In the genomic region with DNA sequence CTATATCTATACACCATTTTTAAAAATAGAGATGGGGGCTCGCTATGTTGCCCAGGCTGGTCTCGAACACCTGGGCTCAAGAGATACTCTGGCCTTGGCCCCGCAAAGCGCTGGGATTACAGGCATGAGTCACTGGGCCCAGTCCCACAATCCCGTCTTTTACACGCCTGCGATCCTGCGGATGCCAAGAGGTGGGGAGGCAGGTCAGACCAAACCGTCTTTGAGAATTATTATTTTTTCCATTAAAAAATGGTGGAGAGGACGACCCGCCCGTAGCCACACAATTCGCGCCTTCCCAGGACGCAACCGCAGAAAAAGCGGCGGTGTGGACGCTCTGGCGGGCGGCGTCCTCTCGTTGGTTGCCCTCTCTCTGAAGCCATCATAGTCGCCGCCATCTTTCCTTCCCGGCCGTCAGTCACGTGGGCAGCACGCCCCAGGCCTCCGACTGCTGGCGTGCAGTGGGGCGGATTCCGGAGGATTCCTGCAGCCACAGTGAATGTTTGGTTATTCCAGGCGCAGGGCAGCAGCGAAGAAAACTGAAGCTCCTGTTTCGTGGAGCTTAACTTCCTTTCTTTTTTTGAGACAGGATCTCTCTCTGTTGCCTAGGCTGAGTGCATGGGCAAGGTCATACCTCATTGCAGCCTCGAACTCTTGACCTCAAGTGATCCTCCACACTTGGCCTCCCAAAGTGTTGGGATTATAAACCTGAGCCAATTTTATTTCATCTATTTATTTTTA, we compare ENCODE assay signal across 8 cellular contexts. TPM values are rescaled to one million over a fixed set of nuclear protein-coding genes. Genes with fewer than 3 reads are reported as not detected.
DNase-seq lines count a peak whose midpoint lies in the region; ATAC-seq and TF ChIP-seq lines count a peak whose summit lies in the region.

No MANE protein-coding gene starts in this region.

- H3K4me3 ChIP-seq in Peyer's patch: peak overlapping the region; percentile 36 to 57 (median 47)

- peak; percentile 84 to 95 (median 93) for DNase-seq in Peyer's patch
- peak; percentile 62 for DNase-seq in activated T-helper 9 cell treated with anti-CD3 and anti-CD28 coated beads, Interleukin-2, amount 50 U/mL, for 16 hours (ENCODE audit: low read depth)
- peak; percentile 88 for DNase-seq in fibroblast of peridontal ligament (ENCODE audit: extremely low read depth)
- DNase-seq in natural killer cell: peak; percentile 65
- DNase-seq in stimulated activated effector memory CD8-positive, alpha-beta T cell treated with anti-CD3 and anti-CD28 coated beads, Interleukin-12 subunit alpha, Interleukin-12 subunit beta, amount 100 ng/mL, for 72 hours (ENCODE audit: low spot score in 2 of 2): peak; percentile 36 to 74
- DNase-seq in HK-2 (ENCODE audit: unreplicated experiment): no peak

- TF ChIP-seq CTCF in Peyer's patch (IDR thresholded peaks at IDR 0.05) (peak in 1 of 6 experiments; percentile 9), natural killer cell (IDR thresholded peaks at IDR 0.05) (no peak)

- peaks cover 0 to 13% (median 6%) of the 10 kb centered on the region in 4 donors for H3K4me1 ChIP-seq in Peyer's patch

- no peaks in the 10 kb centered on the region for H3K36me3 Mint-ChIP-seq in natural killer cell
- no peaks in the 10 kb centered on the region for H3K36me3 Mint-ChIP-seq in stimulated activated effector memory CD8-positive, alpha-beta T cell treated with anti-CD3 and anti-CD28 coated beads, Interleukin-12 subunit alpha, Interleukin-12 subunit beta, amount 100 ng/mL, for 72 hours

- peaks cover 0 to 4% of the 10 kb centered on the region in 2 donors for H3K27me3 Mint-ChIP-seq in natural killer cell (ENCODE audit: low read depth in 2 of 2)

- H3K9me3 Mint-ChIP-seq in natural killer cell: no peaks in the 10 kb centered on the region
- H3K9me3 Mint-ChIP-seq in stimulated activated effector memory CD8-positive, alpha-beta T cell treated with anti-CD3 and anti-CD28 coated beads, Interleukin-12 subunit alpha, Interleukin-12 subunit beta, amount 100 ng/mL, for 72 hours: no peaks in the 10 kb centered on the region

- no peaks in the 10 kb centered on the region for H3K27me3 ChIP-seq in Peyer's patch

- peak overlapping the region; percentile 67 to 72 for H3K27ac Mint-ChIP-seq in natural killer cell
- peak overlapping the region; percentile 83 for H3K27ac Mint-ChIP-seq in stimulated activated effector memory CD8-positive, alpha-beta T cell treated with anti-CD3 and anti-CD28 coated beads, Interleukin-12 subunit alpha, Interleukin-12 subunit beta, amount 100 ng/mL, for 72 hours

- peak overlapping the region; percentile 65 to 88 (median 80) for H3K27ac ChIP-seq in Peyer's patch

- H3K4me1 Mint-ChIP-seq in natural killer cell: peaks cover 5 to 14% of the 10 kb centered on the region in 2 donors
- peaks cover 16% of the 10 kb centered on the region for H3K4me1 Mint-ChIP-seq in stimulated activated effector memory CD8-positive, alpha-beta T cell treated with anti-CD3 and anti-CD28 coated beads, Interleukin-12 subunit alpha, Interleukin-12 subunit beta, amount 100 ng/mL, for 72 hours

- peak overlapping the region; percentile 84 for H3K4me3 Mint-ChIP-seq in natural killer cell
- peak overlapping the region; percentile 68 for H3K4me3 Mint-ChIP-seq in stimulated activated effector memory CD8-positive, alpha-beta T cell treated with anti-CD3 and anti-CD28 coated beads, Interleukin-12 subunit alpha, Interleukin-12 subunit beta, amount 100 ng/mL, for 72 hours

- no peaks in the 10 kb centered on the region for H3K36me3 ChIP-seq in Peyer's patch

- ATAC-seq in HG03460 (IDR thresholded peaks at IDR 0.05; ENCODE audit: unreplicated experiment): peak; percentile 86
- peak; percentile 86 to 99 (median 97) for ATAC-seq in natural killer cell
- ATAC-seq in stimulated activated effector memory CD8-positive, alpha-beta T cell treated with anti-CD3 and anti-CD28 coated beads, Interleukin-12 subunit alpha, Interleukin-12 subunit beta, amount 100 ng/mL, for 72 hours: peak; percentile 91

- intact Hi-C loops in natural killer cell (cut with micrococcal nuclease): no loop called here

- TF ChIP-seq POLR2A in GM15510 (IDR thresholded peaks at IDR 0.05; ENCODE audit: borderline replicate concordance, extremely low read depth, insufficient read length): peak; percentile 54
- TF ChIP-seq POLR2A in Peyer's patch (IDR thresholded peaks at IDR 0.05): peak in 1 of 2 donors; percentile 49

- no peaks in the 10 kb centered on the region for H3K9me3 ChIP-seq in Peyer's patch

RNA-seq across cellular contexts. Expression of a gene that starts 9.9 kb away (rescaled TPM):
- total RNA-seq in Peyer's patch (10 to 100 TPM; 10.3 to 48.7 (median 31.7) TPM), natural killer cell (1 to 10 TPM in 1 of 3 donors, under 1 TPM in 2; 0.66 to 1.5 (median 0.88) TPM)

RNA-seq across cellular contexts. Expression of a gene that starts 15.2 kb away (rescaled TPM):
- 10 to 100 TPM; 24.8 to 51.1 (median 28.2) TPM for total RNA-seq in Peyer's patch
- total RNA-seq in natural killer cell: 10 to 100 TPM; 35.0 to 44.2 (median 38.1) TPM

RNA-seq across cellular contexts. Expression of a gene that starts 29.9 kb away (rescaled TPM):
- 10 to 100 TPM in 3 of 4 donors, 1 to 10 TPM in 1; 8.8 to 22.3 (median 15.4) TPM for total RNA-seq in Peyer's patch
- total RNA-seq in natural killer cell: 1 to 10 TPM; 1.1 to 3.5 (median 1.5) TPM

RNA-seq across cellular contexts. Expression of a gene that starts 37.6 kb away (rescaled TPM):
- total RNA-seq in Peyer's patch (100 to 1,000 TPM in 2 of 4 donors, 10 to 100 TPM in 2; 60.9 to 272 (median 113) TPM), natural killer cell (100 to 1,000 TPM; 281 to 307 (median 288) TPM)

RNA-seq across cellular contexts. Expression of a gene that starts 52.2 kb away (rescaled TPM):
- total RNA-seq in Peyer's patch: 1 to 10 TPM; 4.1 to 7.0 (median 5.2) TPM
- 1 to 10 TPM; 1.0 to 1.9 (median 1.3) TPM for total RNA-seq in natural killer cell

Comparison
In these comparisons a context has a peak if more than half of its experiments do, and no peak if none do; other contexts are left out.
1. RNA of a gene that starts 9.9 kb away (total RNA-seq): 10.3 to 48.7 TPM in Peyer's patch; 0.66 to 1.5 TPM in natural killer cell; every median in the first group is over 4 times any median in the second.
2. Peak in every context shown above with its lines, with median percentiles within 50 percentile points of each other: ATAC-seq.